Comparison of ENCODE assay signal across 11 cellular contexts in the genomic region with DNA sequence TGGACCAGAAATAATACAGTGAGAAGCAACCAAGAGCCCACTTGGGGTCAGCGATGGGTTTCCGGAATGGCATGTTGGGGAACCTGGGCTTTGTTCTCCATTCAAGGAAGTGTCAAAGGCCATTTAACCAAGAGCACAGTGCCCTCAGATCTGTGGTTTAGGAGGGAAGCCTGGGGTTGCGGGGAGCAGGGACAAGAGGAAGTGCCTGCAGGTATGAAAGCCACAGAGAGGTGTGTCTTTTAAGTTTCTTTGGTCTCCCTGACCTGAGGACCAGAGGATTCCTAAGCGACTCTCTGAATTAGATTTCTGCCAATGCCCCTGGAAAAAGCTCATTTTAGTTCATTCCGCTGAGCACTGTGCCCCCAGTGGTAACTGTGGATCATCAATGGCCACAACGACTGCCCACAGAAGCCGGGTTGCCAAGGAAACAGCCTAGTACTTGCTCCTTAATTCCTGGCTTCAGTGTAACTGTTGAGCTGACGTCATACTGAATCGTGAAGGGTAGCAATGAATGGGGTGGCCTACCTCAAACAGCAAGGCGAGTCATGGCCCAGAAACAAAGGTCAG.
DNase-seq lines count a peak whose midpoint lies in the region; TF ChIP-seq lines count a peak whose summit lies in the region.
"Had no signal": no experiment of that assay in that cellular context is flagged by ENCODE, and none has a peak within 500 bp of the region (broad histone marks: within the 10 kb centered on the region; RNA-seq: fewer than 3 reads in every experiment).

No MANE protein-coding gene starts in this region.

- no peaks in the 10 kb centered on the region for H3K9me2 ChIP-seq in neural cell (ENCODE audit: insufficient read depth, low read length)

- TF ChIP-seq RAD21 in neural cell (conservative IDR thresholded peaks at IDR 0.05): peak; percentile 31

- no peak overlapping the region for H3K4me3 Mint-ChIP-seq in brain

- H3K36me3 Mint-ChIP-seq in brain: peaks cover 5% of the 10 kb centered on the region

- DNase-seq in ELR (ENCODE audit: low read depth): peak; percentile 42
- peak; percentile 79 for DNase-seq in MV-4-11 (lab: John Stamatoyannopoulos, UW)
- DNase-seq in GM13976 (ENCODE audit: low spot score): no peak
- DNase-seq in NCI-H187 treated with DMSO at 0.1 percent for 48 hours (lab: John Stamatoyannopoulos, UW): no peak
- DNase-seq in NCI-H1417 treated with DMSO at 0.1 percent for 48 hours (lab: John Stamatoyannopoulos, UW): no peak
- no peak for DNase-seq in NCI-H1694 (lab: John Stamatoyannopoulos, UW)
- DNase-seq: activated CD4-positive, alpha-beta T cell treated with anti-CD3 and anti-CD28 coated beads, Interleukin-2, amount 50 U/mL, for 48 hours; KG1; ovary had no signal

- H3K27me3 Mint-ChIP-seq in brain: no peaks in the 10 kb centered on the region

- in situ Hi-C loops in GM13976 (cut with MboI; ENCODE audit: low sequenced_read_pairs, unreplicated experiment): no loop called here

- no peak for TF ChIP-seq EP300 in neural cell (conservative IDR thresholded peaks at IDR 0.05; ENCODE audit: poor library complexity, severe bottlenecking)

- H3K4me3 ChIP-seq in neural cell (ENCODE audit: low read length): no peak overlapping the region
- H3K4me3 ChIP-seq: ovary had no signal

- H3K27ac Mint-ChIP-seq in brain: peak overlapping the region in 4 of 5 experiments; percentile 20 to 93 (median 56)

- TF ChIP-seq CTCF in brain (conservative IDR thresholded peaks at IDR 0.05) (peak in 1 of 2 experiments; percentile 20), neural cell (IDR thresholded peaks at IDR 0.05; ENCODE audit: poor library complexity, severe bottlenecking) (no peak), GM13976 (IDR thresholded peaks at IDR 0.05; ENCODE audit: borderline replicate concordance, control extremely low read depth, extremely low read depth, insufficient read depth, missing control alignments) (no peak)

- H3K27ac ChIP-seq in neural cell (ENCODE audit: low read length): peak overlapping the region; percentile 13
- H3K27ac ChIP-seq: ovary had no signal

- H3K9me3 ChIP-seq in neural cell (ENCODE audit: low read length): no peaks in the 10 kb centered on the region
- H3K9me3 ChIP-seq: ovary had no signal

- H3K4me2 ChIP-seq in neural cell (ENCODE audit: low read length): no peak overlapping the region

- H3K9ac ChIP-seq in neural cell (ENCODE audit: low read length): no peak overlapping the region

- H2AFZ ChIP-seq in neural cell (ENCODE audit: low read depth, low read length): no peak overlapping the region

- H3K79me2 ChIP-seq in neural cell (replicated peaks; ENCODE audit: insufficient read depth, low read length): no peaks in the 10 kb centered on the region

- peaks cover 5 to 30% (median 13%) of the 10 kb centered on the region in 5 experiments for H3K9me3 Mint-ChIP-seq in brain

- no peaks in the 10 kb centered on the region for H4K20me1 ChIP-seq in neural cell (ENCODE audit: insufficient read depth)

- no peaks in the 10 kb centered on the region for H3F3A ChIP-seq in neural cell (ENCODE audit: insufficient read depth, low read length, poor library complexity, severe bottlenecking)

- no peaks in the 10 kb centered on the region for H3K27me3 ChIP-seq in neural cell (ENCODE audit: insufficient read depth, low read depth, low read length)
- H3K27me3 ChIP-seq: ovary had no signal

- no peaks in the 10 kb centered on the region for H3K36me3 ChIP-seq in neural cell (ENCODE audit: insufficient read depth, low read length)
- H3K36me3 ChIP-seq: ovary had no signal

- H3K4me1 Mint-ChIP-seq in brain: peaks cover 16% of the 10 kb centered on the region

TF ChIP-seq in neural cell, 6 proteins besides CTCF, POLR2A, EP300 and RAD21:
- no peak for TF ChIP-seq SMC3 (conservative IDR thresholded peaks at IDR 0.05; ENCODE audit: poor library complexity)
- no peak for TF ChIP-seq EZH2 (IDR thresholded peaks at IDR 0.05; ENCODE audit: borderline replicate concordance, insufficient read depth, low read length, poor library complexity, severe bottlenecking)
- TF ChIP-seq, protein P1, sequence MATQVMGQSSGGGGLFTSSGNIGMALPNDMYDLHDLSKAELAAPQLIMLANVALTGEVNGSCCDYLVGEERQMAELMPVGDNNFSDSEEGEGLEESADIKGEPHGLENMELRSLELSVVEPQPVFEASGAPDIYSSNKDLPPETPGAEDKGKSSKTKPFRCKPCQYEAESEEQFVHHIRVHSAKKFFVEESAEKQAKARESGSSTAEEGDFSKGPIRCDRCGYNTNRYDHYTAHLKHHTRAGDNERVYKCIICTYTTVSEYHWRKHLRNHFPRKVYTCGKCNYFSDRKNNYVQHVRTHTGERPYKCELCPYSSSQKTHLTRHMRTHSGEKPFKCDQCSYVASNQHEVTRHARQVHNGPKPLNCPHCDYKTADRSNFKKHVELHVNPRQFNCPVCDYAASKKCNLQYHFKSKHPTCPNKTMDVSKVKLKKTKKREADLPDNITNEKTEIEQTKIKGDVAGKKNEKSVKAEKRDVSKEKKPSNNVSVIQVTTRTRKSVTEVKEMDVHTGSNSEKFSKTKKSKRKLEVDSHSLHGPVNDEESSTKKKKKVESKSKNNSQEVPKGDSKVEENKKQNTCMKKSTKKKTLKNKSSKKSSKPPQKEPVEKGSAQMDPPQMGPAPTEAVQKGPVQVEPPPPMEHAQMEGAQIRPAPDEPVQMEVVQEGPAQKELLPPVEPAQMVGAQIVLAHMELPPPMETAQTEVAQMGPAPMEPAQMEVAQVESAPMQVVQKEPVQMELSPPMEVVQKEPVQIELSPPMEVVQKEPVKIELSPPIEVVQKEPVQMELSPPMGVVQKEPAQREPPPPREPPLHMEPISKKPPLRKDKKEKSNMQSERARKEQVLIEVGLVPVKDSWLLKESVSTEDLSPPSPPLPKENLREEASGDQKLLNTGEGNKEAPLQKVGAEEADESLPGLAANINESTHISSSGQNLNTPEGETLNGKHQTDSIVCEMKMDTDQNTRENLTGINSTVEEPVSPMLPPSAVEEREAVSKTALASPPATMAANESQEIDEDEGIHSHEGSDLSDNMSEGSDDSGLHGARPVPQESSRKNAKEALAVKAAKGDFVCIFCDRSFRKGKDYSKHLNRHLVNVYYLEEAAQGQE (IDR thresholded peaks at IDR 0.05; ENCODE audit: borderline replicate concordance): no peak
- TF ChIP-seq POLR2AphosphoS5 (IDR thresholded peaks at IDR 0.05): no peak
- TF ChIP-seq MXI1 (conservative IDR thresholded peaks at IDR 0.05; ENCODE audit: poor library complexity, severe bottlenecking): no peak
- TF ChIP-seq TAF1 (IDR thresholded peaks at IDR 0.05; ENCODE audit: low read depth): no peak

Comparison
In these comparisons a context has a peak if more than half of its experiments do, and no peak if none do; other contexts are left out.
1. DNase-seq: peak in ELR (single experiment) and MV-4-11 (single experiment); none in GM13976 (single experiment), NCI-H187 treated with DMSO at 0.1 percent for 48 hours (single experiment), NCI-H1417 treated with DMSO at 0.1 percent for 48 hours (single experiment) and NCI-H1694 (single experiment).